In the genomic region with DNA sequence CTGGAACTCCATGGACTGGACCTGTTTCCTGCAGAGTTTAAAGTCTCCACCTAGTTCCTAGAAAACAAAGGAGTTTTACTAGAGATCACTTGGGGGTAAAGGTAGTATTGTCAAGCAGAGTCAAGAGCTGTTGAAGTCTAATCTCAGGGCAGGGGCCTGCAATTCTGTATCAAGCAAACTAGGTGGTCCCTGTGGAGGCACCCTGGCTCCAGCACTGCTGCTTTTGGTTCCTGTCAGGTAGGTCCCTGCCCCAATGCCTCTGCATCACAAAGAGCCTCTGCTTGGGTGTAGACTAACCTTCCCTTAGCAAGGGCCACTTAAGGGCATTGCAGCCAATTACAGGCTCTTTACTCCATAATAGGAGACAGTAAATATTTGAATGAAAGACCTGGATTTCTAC, we compare ENCODE assay signal across 1 cellular context.
TF ChIP-seq lines count a peak whose summit lies in the region.

No MANE protein-coding gene starts in this region.

TF ChIP-seq in HepG2, 621 proteins besides CTCF, POLR2A, EP300 and RAD21:
- TF ChIP-seq U2AF2 (IDR thresholded peaks at IDR 0.05; ENCODE audit: low read depth, low read length) (no peak), BCL6 (CRISPR knock-in tag; IDR thresholded peaks at IDR 0.05) (peak; percentile 62; the same call in 1 of the 2 replicates), SRSF9 (IDR thresholded peaks at IDR 0.05; ENCODE audit: borderline replicate concordance, insufficient read depth, low read depth, low read length, poor library complexity, severe bottlenecking) (no peak), ATF1 (CRISPR knock-in tag; IDR thresholded peaks at IDR 0.05) (no peak), ZNF335 (CRISPR knock-in tag; IDR thresholded peaks at IDR 0.05) (no peak), JUND (CRISPR knock-in tag; IDR thresholded peaks at IDR 0.05) (no peak), THYN1 (CRISPR knock-in tag; IDR thresholded peaks at IDR 0.05; ENCODE audit: borderline replicate concordance, low read depth) (no peak)
TF ChIP-seq in HepG2: peak in this region for 1.
